In genomic region chr14:68486033-68486732, GRCh38 we compare ENCODE assay signal across 29 cellular contexts.
DNase-seq lines count a peak whose midpoint lies in the region; ATAC-seq, FAIRE-seq and TF ChIP-seq lines count a peak whose summit lies in the region.
"Had no signal": no experiment of that assay in that cellular context is flagged by ENCODE, and none has a peak within 500 bp of the region (broad histone marks: within the 10 kb centered on the region; RNA-seq: fewer than 3 reads in every experiment).

No MANE protein-coding gene starts in this region.

- H3K4me1 Mint-ChIP-seq in CD8-positive, alpha-beta T cell (ENCODE audit: low read depth) = peaks cover 60% of the 10 kb centered on the region

- no peak overlapping the region for H2BK120ac ChIP-seq in trophoblast cell (ENCODE audit: insufficient read depth, low read length, poor library complexity)

- no peaks in the 10 kb centered on the region for H3K36me3 Mint-ChIP-seq in CD8-positive, alpha-beta T cell
- H3K36me3 Mint-ChIP-seq: naive B cell, WTC11 had no signal

- no peaks in the 10 kb centered on the region for H3K27me3 Mint-ChIP-seq in CD8-positive, alpha-beta T cell (ENCODE audit: low read depth)
- H3K27me3 Mint-ChIP-seq: CD8-positive, alpha-beta memory T cell; memory B cell; naive B cell had no signal

- no peak overlapping the region for H3K9ac ChIP-seq in trophoblast cell (ENCODE audit: low read length)
- H3K9ac ChIP-seq: parathyroid adenoma, SK-N-SH had no signal

- TF ChIP-seq CTCF in CD8-positive, alpha-beta T cell (IDR thresholded peaks at IDR 0.05) = no peak
- no peak for TF ChIP-seq CTCF in D721Med (IDR thresholded peaks at IDR 0.05; ENCODE audit: insufficient read depth, missing control alignments)

- H3K14ac ChIP-seq in trophoblast cell (ENCODE audit: low read length) = no peak overlapping the region

- H3K23ac ChIP-seq in trophoblast cell (ENCODE audit: low read length) = no peak overlapping the region

- POLR2A ChIA-PET in CD8-positive, alpha-beta T cell (lab: Charles Lee) = interaction anchor here (2.6 kb wide), 1 partner anchor 20 kb away, joined by 20 read pairs; no protein-coding TSS in a partner anchor

- H3K27ac ChIP-seq in CD8-positive, alpha-beta T cell (ENCODE audit: low read depth, low read length) = no peak overlapping the region
- no peak overlapping the region for H3K27ac ChIP-seq in trophoblast cell (ENCODE audit: low read depth, low read length)
- H3K27ac ChIP-seq: adrenal gland, esophagus muscularis mucosa, parathyroid adenoma, uterus had no signal

- H3K36me3 ChIP-seq in CD8-positive, alpha-beta T cell (ENCODE audit: insufficient read depth, low read length) = no peaks in the 10 kb centered on the region
- no peaks in the 10 kb centered on the region for H3K36me3 ChIP-seq in trophoblast cell (ENCODE audit: control insufficient read depth in 1 of 2, insufficient read depth in 2 of 2, low read length in 2 of 2)
- H3K36me3 ChIP-seq: adrenal gland, esophagus muscularis mucosa, uterus had no signal

- no peak overlapping the region for H2AK5ac ChIP-seq in trophoblast cell (ENCODE audit: low read length)

- no peak overlapping the region for H3K4me2 ChIP-seq in trophoblast cell (ENCODE audit: low read length)
- H3K4me2 ChIP-seq: SK-N-SH had no signal

- no peak overlapping the region for H2BK5ac ChIP-seq in trophoblast cell (ENCODE audit: low read depth, low read length, poor library complexity)

- peak overlapping the region; percentile 94 for H3K27ac Mint-ChIP-seq in CD8-positive, alpha-beta T cell
- H3K27ac Mint-ChIP-seq: memory B cell; T-helper 2 cell treated with Interferon-gamma antibody and Interleukin-4, amounts not matched to agents 5 μg/mL and 100 μg/mL, for 36 hours; WTC11 had no signal

- CTCF ChIA-PET in CD8-positive, alpha-beta T cell (lab: Charles Lee) = interaction anchor here (1.5 kb wide), 1 partner anchor 237 kb away, joined by 3 read pairs; no protein-coding TSS in a partner anchor

- FAIRE-seq in islet of Langerhans (lab: Jason Lieb, UNC) (peak; percentile 9), D721Med (lab: Jason Lieb, UNC) (no peak), RCC 7860 (lab: Jason Lieb, UNC) (no peak)
- FAIRE-seq: colon, frontal cortex, H1 had no signal

- peaks cover 24% of the 10 kb centered on the region for H3K79me1 ChIP-seq in trophoblast cell (ENCODE audit: low read length)

- H3K9me3 Mint-ChIP-seq in CD8-positive, alpha-beta T cell = no peaks in the 10 kb centered on the region
- H3K9me3 Mint-ChIP-seq: CD8-positive, alpha-beta memory T cell; memory B cell; naive B cell; T-helper 2 cell treated with Interferon-gamma antibody and Interleukin-4, amounts not matched to agents 5 μg/mL and 100 μg/mL, for 36 hours; WTC11 had no signal

- no peak for ATAC-seq in CD8-positive, alpha-beta T cell
- no peak for ATAC-seq in GM19328 (IDR thresholded peaks at IDR 0.05; ENCODE audit: unreplicated experiment)
- ATAC-seq: sciatic nerve, WTC11 had no signal

- no peak overlapping the region for H2AFZ ChIP-seq in trophoblast cell (ENCODE audit: insufficient read depth, low read length, poor library complexity)
- H2AFZ ChIP-seq: parathyroid adenoma had no signal

- DNase-seq in CD8-positive, alpha-beta T cell = no peak
- DNase-seq in HuH-7 (ENCODE audit: low spot score) = peak; percentile 30
- DNase-seq in trophoblast cell = no peak
- DNase-seq in epidermal melanocyte (ENCODE audit: insufficient read length, low spot score) = no peak
- DNase-seq in D721Med (ENCODE audit: insufficient read length, low spot score) = no peak
- no peak for DNase-seq in RCC 7860 (ENCODE audit: low spot score)
- DNase-seq: activated CD4-positive, alpha-beta T cell treated with anti-CD3 and anti-CD28 coated beads, Interleukin-2, amount 50 U/mL, for 48 hours; CD8-positive, alpha-beta memory T cell; effector memory CD4-positive, alpha-beta T cell; kidney glomerular epithelial cell; naive B cell; NCI-H1417; NCI-H2107; NCI-H524 treated with DMSO at 0.1 percent for 48 hours; RPMI8226; SK-N-SH; uterus had no signal

- no peak overlapping the region for H3K4me3 Mint-ChIP-seq in CD8-positive, alpha-beta T cell
- H3K4me3 Mint-ChIP-seq: CD8-positive, alpha-beta memory T cell; memory B cell; T-helper 2 cell treated with Interferon-gamma antibody and Interleukin-4, amounts not matched to agents 5 μg/mL and 100 μg/mL, for 36 hours; WTC11 had no signal

- no CpG with 5 or more reads among the region's 7 CpGs for WGBS in trophoblast cell (ENCODE audit: extremely low coverage, insufficient coverage, insufficient read length)

- no peak overlapping the region for H3K4me3 ChIP-seq in CD8-positive, alpha-beta T cell (ENCODE audit: low read depth, low read length)
- H3K4me3 ChIP-seq in trophoblast cell (ENCODE audit: low read depth, low read length) = no peak overlapping the region
- H3K4me3 ChIP-seq: adrenal gland, esophagus muscularis mucosa, uterus had no signal

- no peak overlapping the region for H3K18ac ChIP-seq in trophoblast cell (ENCODE audit: low read length)

- H4K8ac ChIP-seq in trophoblast cell (ENCODE audit: low read depth, low read length) = no peak overlapping the region

- H4K91ac ChIP-seq in trophoblast cell (ENCODE audit: low read depth, low read length) = peak overlapping the region; percentile 25

- H2BK12ac ChIP-seq in trophoblast cell (ENCODE audit: low read length) = peak overlapping the region; percentile 72

- no peak overlapping the region for H3K4ac ChIP-seq in trophoblast cell (ENCODE audit: low read depth, low read length)

- H4K12ac ChIP-seq in trophoblast cell (ENCODE audit: low read depth, low read length) = no peak overlapping the region

- no peaks in the 10 kb centered on the region for H3K9me3 ChIP-seq in CD8-positive, alpha-beta T cell (ENCODE audit: low read length)
- no peaks in the 10 kb centered on the region for H3K9me3 ChIP-seq in trophoblast cell (ENCODE audit: insufficient read depth, low read depth, low read length)
- H3K9me3 ChIP-seq: adrenal gland, esophagus muscularis mucosa, SK-N-SH, uterus had no signal

- no peaks in the 10 kb centered on the region for H3K27me3 ChIP-seq in CD8-positive, alpha-beta T cell (ENCODE audit: insufficient read depth, low read length)
- no peaks in the 10 kb centered on the region for H3K27me3 ChIP-seq in trophoblast cell (ENCODE audit: insufficient read depth, low read length)
- H3K27me3 ChIP-seq: adrenal gland, esophagus muscularis mucosa, uterus had no signal

- H3K4me1 ChIP-seq in CD8-positive, alpha-beta T cell (ENCODE audit: insufficient read depth, low read length) = peaks cover 43% of the 10 kb centered on the region
- H3K4me1 ChIP-seq in trophoblast cell (ENCODE audit: control insufficient read depth in 1 of 2, insufficient read depth in 2 of 2, low read length in 2 of 2) = peaks cover 15 to 22% of the 10 kb centered on the region in 2 experiments
- H3K4me1 ChIP-seq: parathyroid adenoma, uterus had no signal

- no peaks in the 10 kb centered on the region for H3K79me2 ChIP-seq in trophoblast cell (ENCODE audit: control insufficient read depth, insufficient read depth, low read length, poor library complexity)
- H3K79me2 ChIP-seq: parathyroid adenoma had no signal

- intact Hi-C loops in CD8-positive, alpha-beta T cell (cut with DNase I, micrococcal nuclease) = loop anchor here in 1 of 2 experiments (10.0 kb wide), 2 partner anchors 111 to 201 kb away; no protein-coding TSS in a partner anchor
